In genomic region chr3:64240445-64240844, GRCh38 we compare ENCODE assay signal across 26 cellular contexts. TPM values are rescaled to one million over a fixed set of nuclear protein-coding genes. Genes with fewer than 3 reads are reported as not detected.
DNase-seq lines count a peak whose midpoint lies in the region; FAIRE-seq and TF ChIP-seq lines count a peak whose summit lies in the region.
"Had no signal": no experiment of that assay in that cellular context is flagged by ENCODE, and none has a peak within 500 bp of the region (broad histone marks: within the 10 kb centered on the region; RNA-seq: fewer than 3 reads in every experiment).

No MANE protein-coding gene starts in this region.

- H3K27me3 ChIP-seq in uterus: no peaks in the 10 kb centered on the region
- H3K27me3 ChIP-seq: heart right ventricle, right lobe of liver, tibial nerve had no signal

- no peaks in the 10 kb centered on the region for H3K36me3 ChIP-seq in uterus
- H3K36me3 ChIP-seq: right lobe of liver had no signal

- intact Hi-C loops in uterus (cut with DNase I; ENCODE audit: low total_unique reads): no loop called here

- peak overlapping the region; percentile 13 for H3K27ac Mint-ChIP-seq in nephron progenitor cell
- H3K27ac Mint-ChIP-seq: activated CD8-positive, alpha-beta memory T cell treated with anti-CD3 and anti-CD28 coated beads, Interleukin-2, amount 10 ng/mL, durations not matched to agents 7 days and 5 days; activated naive CD4-positive, alpha-beta T cell treated with anti-CD3 and anti-CD28 coated beads, Interleukin-2, amount 50 U/mL, for 24 hours; CD4-positive, alpha-beta memory T cell; stimulated activated naive CD8-positive, alpha-beta T cell treated with anti-CD3 and anti-CD28 coated beads, Interleukin-15, Interleukin-2, amounts not matched to agents 100 ng/mL and 50 ng/mL, for 24 hours had no signal

- H3K27me3 Mint-ChIP-seq in nephron progenitor cell (ENCODE audit: low read depth, poor library complexity): no peaks in the 10 kb centered on the region
- H3K27me3 Mint-ChIP-seq: activated CD8-positive, alpha-beta memory T cell treated with anti-CD3 and anti-CD28 coated beads, Interleukin-2, amount 10 ng/mL, durations not matched to agents 7 days and 5 days had no signal

- peaks cover 28% of the 10 kb centered on the region for H3K9me3 Mint-ChIP-seq in nephron progenitor cell

- no peaks in the 10 kb centered on the region for H3K9me3 ChIP-seq in uterus
- H3K9me3 ChIP-seq: right lobe of liver had no signal

- H3K36me3 Mint-ChIP-seq in nephron progenitor cell (ENCODE audit: low read depth): peaks cover 28% of the 10 kb centered on the region
- H3K36me3 Mint-ChIP-seq: activated CD8-positive, alpha-beta memory T cell treated with anti-CD3 and anti-CD28 coated beads, Interleukin-2, amount 10 ng/mL, durations not matched to agents 7 days and 5 days; CD4-positive, alpha-beta memory T cell had no signal

- peak; percentile 55 for DNase-seq in RCC 7860 (ENCODE audit: low spot score)
- DNase-seq in glomerular visceral epithelial cell (ENCODE audit: extremely low spot score): peak; percentile 79
- DNase-seq in nephron progenitor cell: peak; percentile 13
- no peak for DNase-seq in uterus
- no peak for DNase-seq in DMS53 (lab: John Stamatoyannopoulos, UW)
- no peak for DNase-seq in NCI-H1092 treated with DMSO at 0.1 percent for 48 hours (lab: John Stamatoyannopoulos, UW)
- no peak for DNase-seq in NCI-H146 treated with DMSO at 0.1 percent for 48 hours (lab: John Stamatoyannopoulos, UW; ENCODE audit: unreplicated experiment)
- DNase-seq in NCI-H1417 treated with DMSO at 0.1 percent for 48 hours (lab: John Stamatoyannopoulos, UW): no peak
- DNase-seq: activated CD4-positive, alpha-beta T cell treated with anti-CD3 and anti-CD28 coated beads, Interleukin-2, amount 50 U/mL, for 1 hour; activated CD8-positive, alpha-beta memory T cell treated with anti-CD3 and anti-CD28 coated beads, Interleukin-2, amount 10 ng/mL, durations not matched to agents 7 days and 5 days; anterior cingulate cortex; caudate nucleus; CD4-positive, alpha-beta memory T cell; heart right ventricle; Karpas-422; left ventricle myocardium inferior; MV-4-11; NCI-H187; NCI-H748 treated with DMSO at 0.1 percent for 48 hours; right lobe of liver had no signal

- peaks cover 1 to 4% of the 10 kb centered on the region in 2 donors for H3K4me1 ChIP-seq in uterus
- H3K4me1 ChIP-seq: right lobe of liver had no signal

- no peak overlapping the region for H3K4me3 Mint-ChIP-seq in nephron progenitor cell
- H3K4me3 Mint-ChIP-seq: activated CD8-positive, alpha-beta memory T cell treated with anti-CD3 and anti-CD28 coated beads, Interleukin-2, amount 10 ng/mL, durations not matched to agents 7 days and 5 days; activated naive CD4-positive, alpha-beta T cell treated with anti-CD3 and anti-CD28 coated beads, Interleukin-2, amount 50 U/mL, for 24 hours; CD4-positive, alpha-beta memory T cell; stimulated activated naive CD8-positive, alpha-beta T cell treated with anti-CD3 and anti-CD28 coated beads, Interleukin-15, Interleukin-2, amounts not matched to agents 100 ng/mL and 50 ng/mL, for 24 hours had no signal

- H3K27ac ChIP-seq in uterus: peak overlapping the region; percentile 2 to 79
- H3K27ac ChIP-seq: left ventricle myocardium inferior, right lobe of liver, tibial nerve had no signal

- TF ChIP-seq CTCF in nephron progenitor cell (IDR thresholded peaks at IDR 0.05) (no peak), uterus (IDR thresholded peaks at IDR 0.05) (no peak)

- H3K4me1 Mint-ChIP-seq in nephron progenitor cell: peaks cover 63% of the 10 kb centered on the region
- H3K4me1 Mint-ChIP-seq: activated CD8-positive, alpha-beta memory T cell treated with anti-CD3 and anti-CD28 coated beads, Interleukin-2, amount 10 ng/mL, durations not matched to agents 7 days and 5 days; activated naive CD4-positive, alpha-beta T cell treated with anti-CD3 and anti-CD28 coated beads, Interleukin-2, amount 50 U/mL, for 24 hours; CD4-positive, alpha-beta memory T cell had no signal

- FAIRE-seq in RCC 7860 (lab: Jason Lieb, UNC): peak; percentile 72
- FAIRE-seq: G401.6, GM18507, HTR-8/SVneo had no signal

- TF ChIP-seq POLR2A in uterus (IDR thresholded peaks at IDR 0.05): no peak

- no peak overlapping the region for H3K4me3 ChIP-seq in uterus
- H3K4me3 ChIP-seq: heart right ventricle, left ventricle myocardium inferior, right lobe of liver, tibial nerve had no signal

RNA-seq across cellular contexts. Expression of gene PRICKLE2, which starts 15.2 kb away (rescaled TPM):
- 10 to 100 TPM; 26.2 to 87.3 (median 47.9) TPM for total RNA-seq in uterus
- total RNA-seq: activated CD8-positive, alpha-beta memory T cell treated with anti-CD3 and anti-CD28 coated beads, Interleukin-2, amount 10 ng/mL, durations not matched to agents 7 days and 5 days; CD4-positive, alpha-beta memory T cell had no signal

Comparison
In these comparisons a context has a peak if more than half of its experiments do, and no peak if none do; other contexts are left out.
1. DNase-seq: peak in RCC 7860 (single experiment), glomerular visceral epithelial cell (single experiment) and nephron progenitor cell (single experiment); none in uterus (0 of 2), DMS53 (single experiment), NCI-H1092 treated with DMSO at 0.1 percent for 48 hours (single experiment), NCI-H146 treated with DMSO at 0.1 percent for 48 hours (single experiment) and NCI-H1417 treated with DMSO at 0.1 percent for 48 hours (single experiment).